Comparison of ENCODE assay signal across 8 cellular contexts in genomic region chr2:195486987-195487644, GRCh38.
DNase-seq lines count a peak whose midpoint lies in the region; ATAC-seq and TF ChIP-seq lines count a peak whose summit lies in the region.

No MANE protein-coding gene starts in this region.

- no peaks in the 10 kb centered on the region for H3K27me3 ChIP-seq in Panc1 (ENCODE audit: control insufficient read depth, insufficient read depth, low read length)
- H3K27me3 ChIP-seq in foreskin keratinocyte = no peaks in the 10 kb centered on the region

- H3K4me1 ChIP-seq in Panc1 (ENCODE audit: control insufficient read depth, insufficient read depth, low read length) (peaks cover 19% of the 10 kb centered on the region), foreskin keratinocyte (peaks cover 14% of the 10 kb centered on the region)

- in situ Hi-C loops in Panc1 (cut with HindIII; ENCODE audit: low pct_unique_long_range_greater_than_20kb, low sequenced_read_pairs) = no loop called here

- CTCF ChIA-PET in Panc1 (lab: Charles Lee) = no interaction called here

- POLR2A ChIA-PET in Panc1 (lab: Charles Lee) = no interaction called here

- H3K4me3 ChIP-seq in Panc1 (ENCODE audit: low read depth in 2 of 2, low read length in 2 of 2) = no peak overlapping the region

- no peaks in the 10 kb centered on the region for H3K36me3 ChIP-seq in Panc1 (ENCODE audit: control insufficient read depth, insufficient read depth, low read length)

- peak; percentile 16 for DNase-seq in stimulated activated CD4-positive, alpha-beta T cell treated with anti-CD3 and anti-CD28 coated beads, Interleukin-4, amount 100 ng/mL, for 24 hours
- DNase-seq in stimulated activated CD4-positive, alpha-beta T cell treated with anti-CD3 and anti-CD28 coated beads, Interleukin-1b, Interleukin-23, amount 100 ng/mL, for 48 hours = no peak
- DNase-seq in Panc1 (ENCODE audit: low read depth, low spot score) (peak; percentile 12), foreskin keratinocyte (peak; percentile 39 to 62), NCI-H1092 (lab: John Stamatoyannopoulos, UW) (no peak), left ventricle myocardium superior (no peak)
- DNase-seq in activated CD8-positive, alpha-beta memory T cell treated with anti-CD3 and anti-CD28 coated beads, Interleukin-2, amount 50 U/mL, for 48 hours = no peak

- peak; percentile 66 for ATAC-seq in HG03095 (IDR thresholded peaks at IDR 0.05; ENCODE audit: unreplicated experiment)
- peak; percentile 86 for ATAC-seq in Panc1
- peak; percentile 87 for ATAC-seq in foreskin keratinocyte
- ATAC-seq in left ventricle myocardium superior = no peak

- no TSS peak for BruUV-seq in Panc1 (replicated peaks; lab: Mats Ljungman, UMichigan)

- no peaks in the 10 kb centered on the region for H3K9me3 ChIP-seq in Panc1 (ENCODE audit: control insufficient read depth, insufficient read depth, low read depth, low read length)

- H3K27ac ChIP-seq in Panc1 (ENCODE audit: low read length) (peak overlapping the region; percentile 84), foreskin keratinocyte (no peak overlapping the region)

- intact Hi-C loops in Panc1 (cut with micrococcal nuclease; ENCODE audit: unreplicated experiment) (no loop called here), left ventricle myocardium superior (cut with micrococcal nuclease) (no loop called here)

- TF ChIP-seq CTCF in Panc1 (IDR thresholded peaks at IDR 0.05) (no peak), foreskin keratinocyte (conservative IDR thresholded peaks at IDR 0.05) (no peak)

Comparison
In these comparisons a context has a peak if more than half of its experiments do, and no peak if none do; other contexts are left out.
1. DNase-seq: peak in stimulated activated CD4-positive, alpha-beta T cell treated with anti-CD3 and anti-CD28 coated beads, Interleukin-4, amount 100 ng/mL, for 24 hours (single experiment), Panc1 (single experiment) and foreskin keratinocyte (2 of 2); none in stimulated activated CD4-positive, alpha-beta T cell treated with anti-CD3 and anti-CD28 coated beads, Interleukin-1b, Interleukin-23, amount 100 ng/mL, for 48 hours (single experiment), NCI-H1092 (single experiment), activated CD8-positive, alpha-beta memory T cell treated with anti-CD3 and anti-CD28 coated beads, Interleukin-2, amount 50 U/mL, for 48 hours (single experiment) and left ventricle myocardium superior (single experiment).